Comparison of ENCODE assay signal across 8 cellular contexts in the genomic region with DNA sequence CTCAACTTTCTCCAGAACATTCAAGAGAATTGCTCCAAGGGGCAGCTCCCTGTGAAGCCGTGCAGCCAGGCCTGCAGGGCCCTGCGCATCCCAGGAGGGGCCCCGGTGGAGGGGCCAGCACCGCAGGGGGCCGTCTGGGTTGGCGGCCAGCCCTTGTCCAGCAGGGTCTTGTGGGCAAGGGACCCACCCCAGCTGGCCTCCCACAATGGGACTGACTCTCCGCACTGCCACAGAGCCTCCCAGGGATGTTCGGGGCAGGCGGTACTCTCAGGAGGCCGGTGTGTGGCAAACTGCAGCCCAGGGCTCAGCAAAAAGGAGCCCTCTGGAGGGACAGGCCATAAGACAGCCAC.
"Had no signal": no experiment of that assay in that cellular context is flagged by ENCODE, and none has a peak within 500 bp of the region (broad histone marks: within the 10 kb centered on the region; RNA-seq: fewer than 3 reads in every experiment).

No MANE protein-coding gene starts in this region.

- H2AFZ ChIP-seq: GM23338 had no signal

- H3K36me3 ChIP-seq: HAP-1 had no signal

- H3K9me3 ChIP-seq: HAP-1 had no signal

- H3K4me1 ChIP-seq: HAP-1 had no signal

- ATAC-seq: GM23338, HCT116 had no signal

- H3K4me2 ChIP-seq: GM23338, KMS-11 had no signal

- H3K27ac ChIP-seq: KMS-11 had no signal

- FAIRE-seq: HTR-8/SVneo had no signal

- DNase-seq: H7, HFFc6, KBM-7 had no signal

- H3K9ac ChIP-seq: KMS-11 had no signal

- H3K4me3 ChIP-seq: GM23338, HAP-1 had no signal
